2 cellular contexts compared by ENCODE assay signal in the genomic region with DNA sequence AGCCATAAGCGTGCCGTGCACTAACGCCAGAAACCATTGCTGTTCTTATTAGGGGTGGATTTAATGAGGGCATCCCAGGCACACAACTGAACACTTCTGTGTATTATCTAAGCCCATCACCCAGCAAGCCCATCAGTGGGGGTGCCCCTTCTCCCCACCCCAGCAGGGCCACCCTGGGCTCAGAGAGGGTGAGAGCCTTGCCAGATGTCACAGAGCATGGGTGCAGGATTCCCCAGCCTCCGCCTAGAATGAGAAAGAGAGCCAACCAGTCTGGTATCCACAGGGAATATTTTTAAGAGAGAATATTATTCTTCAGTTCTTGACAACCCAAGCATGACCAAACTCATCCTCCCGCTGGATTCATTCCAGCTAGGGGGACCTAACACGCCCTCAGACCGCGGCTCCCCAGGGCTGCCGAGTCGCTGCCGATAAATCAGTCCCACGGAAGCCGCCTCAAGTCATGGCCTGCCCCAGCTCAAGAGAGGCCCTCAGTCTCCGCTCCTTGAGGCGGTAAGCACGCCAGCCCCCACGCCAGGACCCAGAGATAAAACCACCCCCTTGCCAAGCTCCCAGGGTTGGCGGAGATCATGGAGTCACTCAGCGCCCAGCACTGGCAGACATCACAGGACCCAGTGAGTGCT.
A peak's percentile ranks its signal among the peaks of the same experiment; 100 is the strongest.
TF ChIP-seq lines count a peak whose summit lies in the region.

No MANE protein-coding gene starts in this region.

TF ChIP-seq in Ishikawa, 13 proteins besides CTCF, POLR2A, EP300 and RAD21:
- TF ChIP-seq EGR1 (IDR thresholded peaks at IDR 0.05) (no peak), YY1 (IDR thresholded peaks at IDR 0.05; ENCODE audit: low read depth) (no peak), TCF12 (IDR thresholded peaks at IDR 0.05; ENCODE audit: low read depth) (0 out of 2 replicates have a peak, but pooled peaks have one; percentile 43), FOXM1 (IDR thresholded peaks at IDR 0.05; ENCODE audit: borderline replicate concordance, low read depth) (no peak), TEAD4 (IDR thresholded peaks at IDR 0.05) (peak; percentile 12; the same call in 1 of the 2 replicates), CEBPB (IDR thresholded peaks at IDR 0.05) (no peak), TAF1 (IDR thresholded peaks at IDR 0.05; ENCODE audit: low read depth) (no peak), NFIC (IDR thresholded peaks at IDR 0.05) (peak; percentile 81), CREB1 (IDR thresholded peaks at IDR 0.05; ENCODE audit: low read depth) (no peak), ZBTB7A (IDR thresholded peaks at IDR 0.05; ENCODE audit: low read depth) (peak; percentile 73; the same call in 1 of the 2 replicates)
- TF ChIP-seq, protein P1, sequence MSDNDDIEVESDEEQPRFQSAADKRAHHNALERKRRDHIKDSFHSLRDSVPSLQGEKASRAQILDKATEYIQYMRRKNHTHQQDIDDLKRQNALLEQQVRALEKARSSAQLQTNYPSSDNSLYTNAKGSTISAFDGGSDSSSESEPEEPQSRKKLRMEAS (IDR thresholded peaks at IDR 0.05), result no peak
- TF ChIP-seq, protein P2, sequence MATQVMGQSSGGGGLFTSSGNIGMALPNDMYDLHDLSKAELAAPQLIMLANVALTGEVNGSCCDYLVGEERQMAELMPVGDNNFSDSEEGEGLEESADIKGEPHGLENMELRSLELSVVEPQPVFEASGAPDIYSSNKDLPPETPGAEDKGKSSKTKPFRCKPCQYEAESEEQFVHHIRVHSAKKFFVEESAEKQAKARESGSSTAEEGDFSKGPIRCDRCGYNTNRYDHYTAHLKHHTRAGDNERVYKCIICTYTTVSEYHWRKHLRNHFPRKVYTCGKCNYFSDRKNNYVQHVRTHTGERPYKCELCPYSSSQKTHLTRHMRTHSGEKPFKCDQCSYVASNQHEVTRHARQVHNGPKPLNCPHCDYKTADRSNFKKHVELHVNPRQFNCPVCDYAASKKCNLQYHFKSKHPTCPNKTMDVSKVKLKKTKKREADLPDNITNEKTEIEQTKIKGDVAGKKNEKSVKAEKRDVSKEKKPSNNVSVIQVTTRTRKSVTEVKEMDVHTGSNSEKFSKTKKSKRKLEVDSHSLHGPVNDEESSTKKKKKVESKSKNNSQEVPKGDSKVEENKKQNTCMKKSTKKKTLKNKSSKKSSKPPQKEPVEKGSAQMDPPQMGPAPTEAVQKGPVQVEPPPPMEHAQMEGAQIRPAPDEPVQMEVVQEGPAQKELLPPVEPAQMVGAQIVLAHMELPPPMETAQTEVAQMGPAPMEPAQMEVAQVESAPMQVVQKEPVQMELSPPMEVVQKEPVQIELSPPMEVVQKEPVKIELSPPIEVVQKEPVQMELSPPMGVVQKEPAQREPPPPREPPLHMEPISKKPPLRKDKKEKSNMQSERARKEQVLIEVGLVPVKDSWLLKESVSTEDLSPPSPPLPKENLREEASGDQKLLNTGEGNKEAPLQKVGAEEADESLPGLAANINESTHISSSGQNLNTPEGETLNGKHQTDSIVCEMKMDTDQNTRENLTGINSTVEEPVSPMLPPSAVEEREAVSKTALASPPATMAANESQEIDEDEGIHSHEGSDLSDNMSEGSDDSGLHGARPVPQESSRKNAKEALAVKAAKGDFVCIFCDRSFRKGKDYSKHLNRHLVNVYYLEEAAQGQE (IDR thresholded peaks at IDR 0.05; ENCODE audit: low read depth), result no peak
- TF ChIP-seq, protein P3, sequence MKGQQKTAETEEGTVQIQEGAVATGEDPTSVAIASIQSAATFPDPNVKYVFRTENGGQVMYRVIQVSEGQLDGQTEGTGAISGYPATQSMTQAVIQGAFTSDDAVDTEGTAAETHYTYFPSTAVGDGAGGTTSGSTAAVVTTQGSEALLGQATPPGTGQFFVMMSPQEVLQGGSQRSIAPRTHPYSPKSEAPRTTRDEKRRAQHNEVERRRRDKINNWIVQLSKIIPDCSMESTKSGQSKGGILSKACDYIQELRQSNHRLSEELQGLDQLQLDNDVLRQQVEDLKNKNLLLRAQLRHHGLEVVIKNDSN (IDR thresholded peaks at IDR 0.05), result no peak
TF ChIP-seq in Ishikawa: peak in this region for 4.

TF ChIP-seq in SK-N-SH, 30 proteins besides CTCF, POLR2A, EP300 and RAD21 (continued from another document):
- TF ChIP-seq CHD2 (IDR thresholded peaks at IDR 0.05; ENCODE audit: low read length, partially characterized antibody) (no peak), JUND (IDR thresholded peaks at IDR 0.05) (no peak), GATA2 (CRISPR knock-in tag; IDR thresholded peaks at IDR 0.05) (no peak), TAF1 (IDR thresholded peaks at IDR 0.05; ENCODE audit: borderline replicate concordance, low read depth, low read length) (no peak), MXI1 (IDR thresholded peaks at IDR 0.05; ENCODE audit: low read depth, low read length) (no peak), NRF1 (IDR thresholded peaks at IDR 0.05; ENCODE audit: low read depth, low read length) (no peak)
- TF ChIP-seq, protein P4, sequence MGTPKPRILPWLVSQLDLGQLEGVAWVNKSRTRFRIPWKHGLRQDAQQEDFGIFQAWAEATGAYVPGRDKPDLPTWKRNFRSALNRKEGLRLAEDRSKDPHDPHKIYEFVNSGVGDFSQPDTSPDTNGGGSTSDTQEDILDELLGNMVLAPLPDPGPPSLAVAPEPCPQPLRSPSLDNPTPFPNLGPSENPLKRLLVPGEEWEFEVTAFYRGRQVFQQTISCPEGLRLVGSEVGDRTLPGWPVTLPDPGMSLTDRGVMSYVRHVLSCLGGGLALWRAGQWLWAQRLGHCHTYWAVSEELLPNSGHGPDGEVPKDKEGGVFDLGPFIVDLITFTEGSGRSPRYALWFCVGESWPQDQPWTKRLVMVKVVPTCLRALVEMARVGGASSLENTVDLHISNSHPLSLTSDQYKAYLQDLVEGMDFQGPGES (IDR thresholded peaks at IDR 0.05; ENCODE audit: low read depth, low read length), result no peak
